ENCODE assay signal across 8 cellular contexts in genomic region chr2:231670892-231671616, GRCh38. TPM values are rescaled to one million over a fixed set of nuclear protein-coding genes. Genes with fewer than 3 reads are reported as not detected.
DNase-seq lines count a peak whose midpoint lies in the region; ATAC-seq and TF ChIP-seq lines count a peak whose summit lies in the region.

No MANE protein-coding gene starts in this region.

- H3K27me3 ChIP-seq in RWPE2 (ENCODE audit: insufficient read depth, poor library complexity, severe bottlenecking) (no peaks in the 10 kb centered on the region), layer of hippocampus (ENCODE audit: control insufficient read depth, insufficient read depth, low read length) (no peaks in the 10 kb centered on the region)

- H3K4me1 ChIP-seq in RWPE2 (ENCODE audit: insufficient read depth, poor library complexity, severe bottlenecking): peaks cover 12% of the 10 kb centered on the region

- in situ Hi-C loops in GM13977 (cut with MboI; ENCODE audit: low pct_unique_long_range_greater_than_20kb, low sequenced_read_pairs, unreplicated experiment): no loop called here

- TF ChIP-seq CTCF in GM13977 (IDR thresholded peaks at IDR 0.05; ENCODE audit: extremely low read depth, insufficient read depth, missing control alignments) (peak; percentile 42), RWPE2 (IDR thresholded peaks at IDR 0.05; ENCODE audit: poor library complexity, severe bottlenecking) (peak; percentile 16)

- H3K9me3 ChIP-seq in RWPE2 (ENCODE audit: severe bottlenecking): no peaks in the 10 kb centered on the region

- ATAC-seq in HG02642 (IDR thresholded peaks at IDR 0.05; ENCODE audit: poor library complexity, unreplicated experiment) (peak; percentile 8), RWPE2 (ENCODE audit: low read depth) (0 out of 3 replicates have a peak, but pooled peaks have one; percentile 7)

- no peaks in the 10 kb centered on the region for H3K36me3 ChIP-seq in RWPE2 (ENCODE audit: low read depth)

- no peak overlapping the region for H3K4me3 ChIP-seq in RWPE2 (ENCODE audit: severe bottlenecking)

- DNase-seq in GM13977 (ENCODE audit: low spot score) (no peak), RWPE2 (ENCODE audit: low spot score) (no peak), ureter (ENCODE audit: low spot score) (no peak), NCI-H774 (lab: John Stamatoyannopoulos, UW) (no peak), GM03348 (ENCODE audit: low spot score) (no peak), NCI-H2107 (lab: John Stamatoyannopoulos, UW) (no peak)

- H3K27ac ChIP-seq in RWPE2 (ENCODE audit: poor library complexity, severe bottlenecking) (no peak overlapping the region), layer of hippocampus (ENCODE audit: low read depth, low read length) (peak overlapping the region; percentile 73)

RNA-seq across cellular contexts. Expression of gene PTMA, which starts 37.3 kb away (rescaled TPM):
- total RNA-seq in ureter: 1,016 TPM
